Comparison of ENCODE assay signal across 11 cellular contexts in genomic region chr12:124458220-124458991, GRCh38.
DNase-seq lines count a peak whose midpoint lies in the region; ATAC-seq and TF ChIP-seq lines count a peak whose summit lies in the region.
"Had no signal": no experiment of that assay in that cellular context is flagged by ENCODE, and none has a peak within 500 bp of the region (broad histone marks: within the 10 kb centered on the region; RNA-seq: fewer than 3 reads in every experiment).

No MANE protein-coding gene starts in this region.

- no peak overlapping the region for H4K8ac ChIP-seq in neuronal stem cell (ENCODE audit: low read depth, low read length)

- no peaks in the 10 kb centered on the region for H3K9me3 ChIP-seq in duodenal mucosa (ENCODE audit: control insufficient read depth in 1 of 2, low read length in 2 of 2)
- H3K9me3 ChIP-seq in neuronal stem cell (replicated peaks in 1 of 2; ENCODE audit: control insufficient read depth in 2 of 2, insufficient read depth in 1 of 2, low read depth in 1 of 2, low read length in 2 of 2) = peaks cover 0 to 2% of the 10 kb centered on the region in 2 donors
- no peaks in the 10 kb centered on the region for H3K9me3 ChIP-seq in vagina

- peaks cover 15 to 44% of the 10 kb centered on the region in 2 donors for H3K36me3 ChIP-seq in duodenal mucosa (ENCODE audit: control insufficient read depth in 1 of 2, insufficient read depth in 2 of 2, low read length in 2 of 2)
- peaks cover 21 to 34% of the 10 kb centered on the region in 2 donors for H3K36me3 ChIP-seq in neuronal stem cell (replicated peaks in 1 of 2; ENCODE audit: control insufficient read depth in 2 of 2, insufficient read depth in 2 of 2, low read length in 2 of 2)
- H3K36me3 ChIP-seq in vagina = peaks cover 0 to 19% of the 10 kb centered on the region in 2 donors

- peak overlapping the region; percentile 58 for H2BK12ac ChIP-seq in neuronal stem cell (ENCODE audit: low read length)

- no peak overlapping the region for H2BK120ac ChIP-seq in neuronal stem cell (ENCODE audit: low read depth, low read length)

- H3K4me3 ChIP-seq in duodenal mucosa (ENCODE audit: low read depth in 1 of 2, low read length in 2 of 2) = no peak overlapping the region
- H3K4me3 ChIP-seq in neuronal stem cell (ENCODE audit: low read length in 2 of 2) = no peak overlapping the region
- H3K4me3 ChIP-seq in vagina = peak overlapping the region in 1 of 2 donors; percentile 29

- no peak for TF ChIP-seq POLR2A in vagina (IDR thresholded peaks at IDR 0.05)

- H2AK5ac ChIP-seq in neuronal stem cell (ENCODE audit: low read depth, low read length) = peak overlapping the region; percentile 86

- H3K27ac ChIP-seq in duodenal mucosa (ENCODE audit: low read depth, low read length) (peak overlapping the region; percentile 33), neuronal stem cell (replicated peaks; ENCODE audit: low read length) (no peak overlapping the region), vagina (peak overlapping the region; percentile 92)
- H3K27ac ChIP-seq: VCaP had no signal

- H3K4me1 ChIP-seq in duodenal mucosa (ENCODE audit: control insufficient read depth in 1 of 2, insufficient read depth in 2 of 2, low read length in 2 of 2) = peaks cover 21 to 30% of the 10 kb centered on the region in 2 donors
- peaks cover 12 to 16% of the 10 kb centered on the region in 2 donors for H3K4me1 ChIP-seq in neuronal stem cell (ENCODE audit: control insufficient read depth in 2 of 2, insufficient read depth in 1 of 2, low read depth in 1 of 2, low read length in 2 of 2)
- peaks cover 51% of the 10 kb centered on the region for H3K4me1 ChIP-seq in vagina

- no peak overlapping the region for H3K14ac ChIP-seq in neuronal stem cell (ENCODE audit: low read length)

- H3K18ac ChIP-seq in neuronal stem cell (ENCODE audit: low read length) = no peak overlapping the region

- peak overlapping the region; percentile 53 for H2BK5ac ChIP-seq in neuronal stem cell (ENCODE audit: low read length)

- peak overlapping the region; percentile 73 for H3K23ac ChIP-seq in neuronal stem cell (ENCODE audit: low read depth, low read length, poor library complexity)

- H3K9ac ChIP-seq in duodenal mucosa (ENCODE audit: low read depth in 1 of 2, low read length in 2 of 2) (no peak overlapping the region), neuronal stem cell (ENCODE audit: low read depth, low read length, poor library complexity) (no peak overlapping the region)

- H2AFZ ChIP-seq in neuronal stem cell (ENCODE audit: low read length) = no peak overlapping the region

- peak overlapping the region; percentile 97 for H3K4ac ChIP-seq in neuronal stem cell (ENCODE audit: low read length)

- no peak for TF ChIP-seq CTCF in vagina (IDR thresholded peaks at IDR 0.05)

- H2BK15ac ChIP-seq in neuronal stem cell (ENCODE audit: low read length) = no peak overlapping the region

- H3K27me3 ChIP-seq in duodenal mucosa (ENCODE audit: control insufficient read depth in 1 of 2, insufficient read depth in 2 of 2, low read length in 2 of 2) = no peaks in the 10 kb centered on the region
- no peaks in the 10 kb centered on the region for H3K27me3 ChIP-seq in neuronal stem cell (ENCODE audit: control insufficient read depth in 3 of 3, insufficient read depth in 3 of 3, low read depth in 1 of 3, low read length in 3 of 3)
- H3K27me3 ChIP-seq in vagina = no peaks in the 10 kb centered on the region

- ATAC-seq in Right ventricle myocardium inferior = no peak
- no peak for ATAC-seq in left cardiac atrium
- ATAC-seq in GM18517 (IDR thresholded peaks at IDR 0.05; ENCODE audit: unreplicated experiment) = no peak
- ATAC-seq: HCT116 had no signal

- no peak overlapping the region for H3K4me2 ChIP-seq in neuronal stem cell (ENCODE audit: insufficient read depth, low read length, poor library complexity, severe bottlenecking)

- WGBS in neuronal stem cell (ENCODE audit: extremely low coverage in 2 of 2, insufficient read length in 2 of 2, insufficient replicate concordance in 1 of 2), 2 donors = no CpG with 5 or more reads among the region's 20 CpGs

- intact Hi-C loops in Right ventricle myocardium inferior (cut with DNase I) = loop anchor here (5.0 kb wide), 2 partner anchors 49 to 109 kb away; partner anchors contain the start of gene NCOR2
- intact Hi-C loops in left cardiac atrium (cut with DNase I) = loop anchor here in 1 of 2 donors (10.0 kb wide), 2 partner anchors 46 to 94 kb away; no protein-coding TSS in a partner anchor
- intact Hi-C loops in vagina (cut with DNase I) = no loop called here

- DNase-seq in Right ventricle myocardium inferior (ENCODE audit: missing footprints) = peak; percentile 58
- no peak for DNase-seq in left cardiac atrium
- DNase-seq in neuronal stem cell (ENCODE audit: low spot score) = no peak
- DNase-seq in vagina (ENCODE audit: extremely low spot score in 2 of 2) = no peak
- DNase-seq in activated naive CD4-positive, alpha-beta T cell treated with Interleukin-2 at 50 U/mL for 16 hours = no peak
- no peak for DNase-seq in dermis blood vessel endothelial cell
- DNase-seq: NCI-H226 had no signal

- H3K79me1 ChIP-seq in neuronal stem cell (ENCODE audit: low read depth, low read length) = peaks cover 2% of the 10 kb centered on the region

- H4K91ac ChIP-seq in neuronal stem cell (ENCODE audit: low read depth, low read length, poor library complexity) = peak overlapping the region; percentile 85
